ENCODE assay signal across 1 cellular context in genomic region chr11:46304036-46304435, GRCh38. TPM values are rescaled to one million over a fixed set of nuclear protein-coding genes. Genes with fewer than 3 reads are reported as not detected.
"Had no signal": no experiment of that assay in that cellular context is flagged by ENCODE, and none has a peak within 500 bp of the region (broad histone marks: within the 10 kb centered on the region; RNA-seq: fewer than 3 reads in every experiment).

No MANE protein-coding gene starts in this region.

RNA-seq across cellular contexts. Expression of gene CREB3L1, which starts 26.6 kb away (rescaled TPM):
- total RNA-seq: MCF 10A had no signal
